In the genomic region with DNA sequence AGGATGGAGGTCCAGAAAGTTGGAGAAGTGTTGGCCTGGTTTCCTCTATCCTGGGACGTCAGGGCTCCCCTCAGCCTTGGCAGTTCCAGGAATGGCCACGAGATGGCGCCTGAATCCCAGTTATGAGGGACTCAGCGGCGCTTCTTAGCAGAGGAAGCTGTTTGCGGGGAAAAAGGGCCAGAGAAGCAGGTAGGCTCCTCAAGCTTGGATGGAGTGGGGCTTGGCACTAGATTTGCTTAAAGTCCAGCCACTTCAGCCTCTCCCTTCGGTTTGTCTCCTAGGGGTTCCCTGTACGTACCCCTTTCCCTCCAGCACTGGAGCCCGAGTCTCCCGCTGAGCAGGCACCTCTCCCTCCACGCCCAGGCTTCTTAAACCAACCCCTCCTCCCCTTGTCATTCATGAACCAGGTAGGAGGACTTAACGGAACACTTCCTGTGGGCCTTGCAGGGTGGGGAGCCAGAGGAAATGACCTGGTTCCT, we compare ENCODE assay signal across 8 cellular contexts. TPM values are rescaled to one million over a fixed set of nuclear protein-coding genes. Genes with fewer than 3 reads are reported as not detected.
A peak's percentile ranks its signal among the peaks of the same experiment; 100 is the strongest.
DNase-seq lines count a peak whose midpoint lies in the region; ATAC-seq, FAIRE-seq and TF ChIP-seq lines count a peak whose summit lies in the region.

No MANE protein-coding gene starts in this region.

- TF ChIP-seq POLR2A in thyroid gland (IDR thresholded peaks at IDR 0.05): no peak

- H3K4me3 ChIP-seq in LNCaP clone FGC (ENCODE audit: low read depth, low read length): no peak overlapping the region
- H3K4me3 ChIP-seq in pancreas: peak overlapping the region in 1 of 4 donors; percentile 10
- H3K4me3 ChIP-seq in thyroid gland (replicated peaks in 1 of 3): no peak overlapping the region

- H3K27me3 ChIP-seq in pancreas (no peaks in the 10 kb centered on the region), thyroid gland (no peaks in the 10 kb centered on the region)

- in situ Hi-C loops in SK-MEL-5 (cut with HindIII; ENCODE audit: low pct_unique_long_range_greater_than_20kb, low sequenced_read_pairs): no loop called here

- DNase-seq in NCI-H510A treated with DMSO at 0.1 percent for 48 hours (lab: John Stamatoyannopoulos, UW) (peak; percentile 79), NCI-H510A (lab: John Stamatoyannopoulos, UW) (no peak), LNCaP clone FGC (ENCODE audit: low read depth) (peak; percentile 34), SK-MEL-5 (ENCODE audit: low read depth, low spot score) (peak; percentile 86), glomerular visceral epithelial cell (ENCODE audit: extremely low spot score) (peak; percentile 81), pancreas (peak; percentile 73 to 99 (median 92)), thyroid gland (peak; percentile 85 to 91)
- DNase-seq in activated naive CD4-positive, alpha-beta T cell (lab: John Stamatoyannopoulos, UW): peak; percentile 89 to 98 (median 92)

- H3K36me3 ChIP-seq in pancreas (no peaks in the 10 kb centered on the region), thyroid gland (no peaks in the 10 kb centered on the region)

- intact Hi-C loops in pancreas (cut with DNase I): loop anchor here in 2 of 3 donors (5.0 kb wide), 2 partner anchors 48 to 53 kb away; no protein-coding TSS in a partner anchor
- intact Hi-C loops in thyroid gland (cut with DNase I): loop anchor here (2.0 to 5.0 kb wide), 2 partner anchors 47 to 52 kb away; no protein-coding TSS in a partner anchor

- ATAC-seq in pancreas: peak; percentile 94 to 98 (median 96)

- TF ChIP-seq CTCF in LNCaP clone FGC (IDR thresholded peaks at IDR 0.05; ENCODE audit: control insufficient read depth, extremely low read depth, insufficient read depth): peak; percentile 99
- TF ChIP-seq CTCF in pancreas (IDR thresholded peaks at IDR 0.05): peak; percentile 98 to 99 (median 98)
- peak; percentile 94 to 99 (median 97) for TF ChIP-seq CTCF in thyroid gland (IDR thresholded peaks at IDR 0.05)

- H3K4me1 ChIP-seq in pancreas (peaks cover 0 to 3% (median 0%) of the 10 kb centered on the region in 3 donors), thyroid gland (peaks cover 0 to 6% of the 10 kb centered on the region in 2 donors)

- H3K27ac ChIP-seq in pancreas (no peak overlapping the region), thyroid gland (no peak overlapping the region)

- 8 to 13% methylated on average over 12 of the region's 12 CpGs for WGBS in pancreas, 2 donors
- WGBS in thyroid gland, 2 donors: 7 to 17% methylated on average over 11 to 12 of the region's 12 CpGs

- H3K9me3 ChIP-seq in pancreas: no peaks in the 10 kb centered on the region
- no peaks in the 10 kb centered on the region for H3K9me3 ChIP-seq in thyroid gland

- FAIRE-seq in pancreas (lab: Jason Lieb, UNC): no peak

RNA-seq across cellular contexts. Expression of a gene that starts 32.0 kb away (rescaled TPM):
- 0.05 TPM in 1 of 2 replicates, not detected in the other for total RNA-seq in SK-MEL-5 (2014; rRNA removed; shearing (Covaris generic))
- 0.05 and 0.11 TPM in 2 replicates for polyA plus RNA-seq in SK-MEL-5 (2015; cell fraction: cytosol; rRNA removed)
- 0.62 TPM in 1 of 2 replicates, not detected in the other for polyA plus RNA-seq in SK-MEL-5 (2015; cell fraction: nucleus; rRNA removed)
- total RNA-seq in pancreas (1 to 10 TPM in 1 of 6 donors, under 1 TPM in 5; 0.08 to 2.0 (median 0.61) TPM), thyroid gland (10 to 100 TPM in 3 of 4 donors, 1 to 10 TPM in 1; 4.7 to 21.0 (median 11.8) TPM)
- 1 to 10 TPM; 1.3 to 3.3 TPM for polyA plus RNA-seq in pancreas

RNA-seq across cellular contexts. Expression of a gene that starts 51.2 kb away (rescaled TPM):
- 29.1 and 29.5 TPM in 2 replicates for total RNA-seq in SK-MEL-5 (2014; rRNA removed; shearing (Covaris generic))
- 42.0 and 49.8 TPM in 2 replicates for polyA plus RNA-seq in SK-MEL-5 (2015; cell fraction: cytosol; rRNA removed)
- polyA plus RNA-seq in SK-MEL-5 (2015; cell fraction: nucleus; rRNA removed): 9.9 and 12.9 TPM in 2 replicates
- 10 to 100 TPM; 10.4 to 36.8 (median 18.4) TPM for total RNA-seq in pancreas
- 10 to 100 TPM; 42.1 to 48.2 TPM for polyA plus RNA-seq in pancreas
- 1 to 10 TPM; 2.9 to 8.5 (median 6.5) TPM for total RNA-seq in thyroid gland
